29 cellular contexts compared by ENCODE assay signal in genomic region chr2:192515937-192516336, GRCh38.
"Had no signal": no experiment of that assay in that cellular context is flagged by ENCODE, and none has a peak within 500 bp of the region (broad histone marks: within the 10 kb centered on the region; RNA-seq: fewer than 3 reads in every experiment).

No MANE protein-coding gene starts in this region.

- FAIRE-seq: urothelium cell line had no signal

- H3K9me3 ChIP-seq: ovary, psoas muscle, spleen, thoracic aorta, thyroid gland, tibial nerve, upper lobe of left lung, vagina had no signal

- H3K36me3 ChIP-seq: neural progenitor cell, ovary, spleen, thoracic aorta, thyroid gland, tibial nerve, upper lobe of left lung, vagina had no signal

- H3K4me1 ChIP-seq: neural progenitor cell, parathyroid adenoma, psoas muscle, spleen, thyroid gland, tibial nerve, upper lobe of left lung, vagina had no signal

- H3K27ac ChIP-seq: neural progenitor cell, ovary, parathyroid adenoma, psoas muscle, skin epidermis, spleen, thoracic aorta, thyroid gland, tibial nerve, upper lobe of left lung, vagina had no signal

- H3K4me2 ChIP-seq: neural progenitor cell, smooth muscle cell had no signal

- H3K27me3 ChIP-seq: neural progenitor cell, ovary, spleen, thyroid gland, tibial nerve, upper lobe of left lung, vagina had no signal

- DNase-seq: natural killer cell; occipital lobe; ovary; posterior cingulate gyrus; psoas muscle; right cardiac atrium; spleen; stimulated activated CD4-positive, alpha-beta T cell treated with anti-CD3 and anti-CD28 coated beads, Interleukin-12 subunit alpha, Interleukin-12 subunit beta, amount 100 ng/mL, for 4 hours; stimulated activated CD4-positive, alpha-beta T cell treated with anti-CD3 and anti-CD28 coated beads, Interleukin-1b, Interleukin-23, amount 100 ng/mL, for 48 hours; stimulated activated CD4-positive, alpha-beta T cell treated with anti-CD3 and anti-CD28 coated beads, Interleukin-4, amount 100 ng/mL, for 1 hour; stimulated activated CD4-positive, alpha-beta T cell treated with anti-CD3 and anti-CD28 coated beads, Interleukin-4, amount 100 ng/mL, for 4 hours; stimulated activated CD8-positive, alpha-beta memory T cell treated with anti-CD3 and anti-CD28 coated beads, Interleukin-4, amount 100 ng/mL, for 48 hours; stimulated activated naive CD4-positive, alpha-beta T cell; stimulated activated naive CD8-positive, alpha-beta T cell treated with anti-CD3 and anti-CD28 coated beads, Interleukin-15, amount 100 ng/mL, for 72 hours; stimulated activated naive CD8-positive, alpha-beta T cell treated with anti-CD3 and anti-CD28 coated beads, Interleukin-15, Interleukin-2, amounts not matched to agents 100 U/mL and 50 U/mL, for 24 hours; substantia nigra; thyroid gland; trophoblast cell; upper lobe of left lung had no signal

- ATAC-seq: natural killer cell; psoas muscle; right cardiac atrium; sciatic nerve; stimulated activated memory B cell treated with anti-CD40 and anti-IgM and Interleukin-4, amounts not matched to agents 10 μg/mL and 1 μg/mL and 100 μg/mL, for 72 hours; stimulated activated naive CD8-positive, alpha-beta T cell treated with anti-CD3 and anti-CD28 coated beads, Interleukin-15, amount 100 ng/mL, for 72 hours; stimulated activated naive CD8-positive, alpha-beta T cell treated with anti-CD3 and anti-CD28 coated beads, Interleukin-15, Interleukin-2, amounts not matched to agents 100 U/mL and 50 U/mL, for 24 hours had no signal

- H3K4me3 ChIP-seq: neural progenitor cell, ovary, psoas muscle, skin epidermis, smooth muscle cell, spleen, thoracic aorta, thyroid gland, tibial nerve, upper lobe of left lung, vagina had no signal
